In genomic region chr3:12350151-12350813, GRCh38 we compare ENCODE assay signal across 15 cellular contexts.
DNase-seq lines count a peak whose midpoint lies in the region; ATAC-seq, FAIRE-seq and TF ChIP-seq lines count a peak whose summit lies in the region.
"Had no signal": no experiment of that assay in that cellular context is flagged by ENCODE, and none has a peak within 500 bp of the region (broad histone marks: within the 10 kb centered on the region; RNA-seq: fewer than 3 reads in every experiment).

No MANE protein-coding gene starts in this region.

- peak overlapping the region; percentile 25 to 45; a peak in 4 of 6 replicates for H3K27ac ChIP-seq in A549
- H3K27ac ChIP-seq in PC-9: peak overlapping the region; percentile 3
- no peak overlapping the region for H3K27ac ChIP-seq in osteoblast (ENCODE audit: low read depth, low read length)

- POLR2A ChIA-PET in A549 (lab: Yijun Ruan, JAX): no interaction called here
- POLR2A ChIA-PET in PC-9 (lab: Charles Lee; ENCODE audit: unreplicated experiment): interaction anchor here (0.6 kb wide), 1 partner anchor 129 kb away, joined by 13 read pairs; no protein-coding TSS in a partner anchor

- H3K4me1 ChIP-seq in A549 (peaks cover 75% of the 10 kb centered on the region), PC-9 (replicated peaks; ENCODE audit: insufficient read depth) (peaks cover 57% of the 10 kb centered on the region), osteoblast (ENCODE audit: insufficient read depth, low read length) (peaks cover 13% of the 10 kb centered on the region)

- no peak for TF ChIP-seq POLR2A in A549 (IDR thresholded peaks at IDR 0.05; ENCODE audit: low read length)

- ATAC-seq in A549: no peak
- no peak for ATAC-seq in HG03280 (IDR thresholded peaks at IDR 0.05; ENCODE audit: unreplicated experiment)
- ATAC-seq in GM21367 (IDR thresholded peaks at IDR 0.05; ENCODE audit: unreplicated experiment): no peak

- peaks cover 6% of the 10 kb centered on the region; the same call in 1 of the 2 replicates for H4K20me1 ChIP-seq in PC-9 (ENCODE audit: insufficient read depth)
- H4K20me1 ChIP-seq in osteoblast (ENCODE audit: insufficient read depth, low read length): no peaks in the 10 kb centered on the region

- H3K9me3 ChIP-seq in A549: no peaks in the 10 kb centered on the region
- no peaks in the 10 kb centered on the region for H3K9me3 ChIP-seq in PC-9 (ENCODE audit: insufficient read depth, low read depth)
- H3K9me3 ChIP-seq in osteoblast (ENCODE audit: low read depth, low read length): no peaks in the 10 kb centered on the region

- BruUV-seq in PC-9 (replicated peaks; lab: Mats Ljungman, UMichigan): no TSS peak

- CTCF ChIA-PET in A549 (lab: Yijun Ruan, JAX) (interaction anchor here (0.9 to 2.2 kb wide), 5 partner anchors 10 to 215 kb away, joined by 3 to 7 read pairs (median 3); no protein-coding TSS in a partner anchor), PC-9 (lab: Charles Lee) (no interaction called here)

- WGBS in A549 (ENCODE audit: missing lambda C conversion rate): 76% methylated on average over 8 of the region's 8 CpGs

- peaks cover 65% of the 10 kb centered on the region for H3K36me3 ChIP-seq in PC-9 (ENCODE audit: low read depth)
- H3K36me3 ChIP-seq in osteoblast (ENCODE audit: insufficient read depth, low read length): no peaks in the 10 kb centered on the region

- peaks cover 93% of the 10 kb centered on the region for H3K79me2 ChIP-seq in PC-9 (ENCODE audit: low read depth)
- no peaks in the 10 kb centered on the region for H3K79me2 ChIP-seq in osteoblast (ENCODE audit: insufficient read depth, low read length)

- TF ChIP-seq CTCF in A549 (IDR thresholded peaks at IDR 0.05) (no peak), PC-9 (conservative IDR thresholded peaks at IDR 0.05) (no peak), fibroblast of pulmonary artery (IDR thresholded peaks at IDR 0.05; ENCODE audit: low read length, missing control alignments) (no peak), osteoblast (IDR thresholded peaks at IDR 0.05; ENCODE audit: extremely low read depth, low read depth, low read length) (no peak)

- H2AFZ ChIP-seq in PC-9: no peak overlapping the region
- H2AFZ ChIP-seq in osteoblast (ENCODE audit: low read length): no peak overlapping the region

- H3K4me3 ChIP-seq in A549: no peak overlapping the region
- H3K4me3 ChIP-seq in PC-9: no peak overlapping the region
- H3K4me3 ChIP-seq in fibroblast of pulmonary artery (replicated peaks; ENCODE audit: low read depth, low read length): no peak overlapping the region
- peak overlapping the region; percentile 23 for H3K4me3 ChIP-seq in osteoblast (ENCODE audit: insufficient read depth, low read length)

- DNase-seq in A549 (ENCODE audit: low read depth in 1 of 2, low spot score in 1 of 2) (no peak), PC-9 (peak in 1 of 2 experiments; percentile 60), fibroblast of pulmonary artery (ENCODE audit: low read depth) (peak; percentile 93), osteoblast (ENCODE audit: insufficient read length, low spot score, missing footprints) (peak; percentile 44), NCI-H524 (lab: John Stamatoyannopoulos, UW) (no peak)
- no peak for DNase-seq in stimulated activated CD4-positive, alpha-beta T cell treated with anti-CD3 and anti-CD28 coated beads, Interleukin-2, amount 100 ng/mL, for 48 hours
- DNase-seq: ACHN; activated CD4-positive, alpha-beta memory T cell treated with anti-CD3 and anti-CD28 coated beads, Interleukin-2, amount 10 ng/mL, durations not matched to agents 7 days and 5 days; activated naive CD8-positive, alpha-beta T cell treated with anti-CD3 and anti-CD28 coated beads for 36 hours; islet precursor cell; NCI-H524 treated with DMSO at 0.1 percent for 48 hours; occipital lobe had no signal

- H3K9me2 ChIP-seq in PC-9 (ENCODE audit: insufficient read depth): no peaks in the 10 kb centered on the region; the same call in 1 of the 2 replicates

- H3F3A ChIP-seq in PC-9 (ENCODE audit: insufficient read depth, low read depth): peaks cover 82% of the 10 kb centered on the region

- no peaks in the 10 kb centered on the region for H3K27me3 ChIP-seq in PC-9 (ENCODE audit: insufficient read depth, low read depth)
- H3K27me3 ChIP-seq in osteoblast (ENCODE audit: insufficient read depth, low read length): no peaks in the 10 kb centered on the region

- TF ChIP-seq RAD21 in A549 (conservative IDR thresholded peaks at IDR 0.05 in 1 of 2, IDR thresholded peaks at IDR 0.05 in 1 of 2): 0 out of 5 replicates have a peak, but pooled peaks of 1 of the 2 experiments have one; percentile 8

- TF ChIP-seq EP300 in A549 (IDR thresholded peaks at IDR 0.05): peak in 1 of 2 experiments; percentile 46; a peak in 1 of 5 replicates

- no peak for FAIRE-seq in A549 (lab: Jason Lieb, UNC)
- FAIRE-seq: endometrium had no signal

- H3K4me2 ChIP-seq in A549: peak overlapping the region; percentile 35
- no peak overlapping the region for H3K4me2 ChIP-seq in PC-9
- peak overlapping the region; percentile 42 for H3K4me2 ChIP-seq in osteoblast (ENCODE audit: insufficient read depth, low read length)

- intact Hi-C loops in PC-9 (cut with micrococcal nuclease; ENCODE audit: unreplicated experiment): no loop called here

TF ChIP-seq in A549, 52 proteins besides CTCF, POLR2A, EP300 and RAD21:
- TF ChIP-seq MAX (IDR thresholded peaks at IDR 0.05) (no peak), KDM5A (IDR thresholded peaks at IDR 0.05) (no peak), HOXB13 (CRISPR knock-in tag; IDR thresholded peaks at IDR 0.05; ENCODE audit: low read depth) (no peak), CHD2 (IDR thresholded peaks at IDR 0.05; ENCODE audit: low read length, partially characterized antibody) (no peak), CEBPB (IDR thresholded peaks at IDR 0.05) (peak in 1 of 2 experiments; percentile 47; a peak in 1 of 4 replicates), CBX2 (IDR thresholded peaks at IDR 0.05; ENCODE audit: borderline replicate concordance, low read depth) (no peak)

Comparison
In these comparisons a context has a peak if more than half of its experiments do, and no peak if none do; other contexts are left out.
1. DNase-seq: peak in fibroblast of pulmonary artery (single experiment) and osteoblast (single experiment); none in A549 (0 of 2), stimulated activated CD4-positive, alpha-beta T cell treated with anti-CD3 and anti-CD28 coated beads, Interleukin-2, amount 100 ng/mL, for 48 hours (0 of 2) and NCI-H524 (0 of 2).